10 cellular contexts compared by ENCODE assay signal in the genomic region with DNA sequence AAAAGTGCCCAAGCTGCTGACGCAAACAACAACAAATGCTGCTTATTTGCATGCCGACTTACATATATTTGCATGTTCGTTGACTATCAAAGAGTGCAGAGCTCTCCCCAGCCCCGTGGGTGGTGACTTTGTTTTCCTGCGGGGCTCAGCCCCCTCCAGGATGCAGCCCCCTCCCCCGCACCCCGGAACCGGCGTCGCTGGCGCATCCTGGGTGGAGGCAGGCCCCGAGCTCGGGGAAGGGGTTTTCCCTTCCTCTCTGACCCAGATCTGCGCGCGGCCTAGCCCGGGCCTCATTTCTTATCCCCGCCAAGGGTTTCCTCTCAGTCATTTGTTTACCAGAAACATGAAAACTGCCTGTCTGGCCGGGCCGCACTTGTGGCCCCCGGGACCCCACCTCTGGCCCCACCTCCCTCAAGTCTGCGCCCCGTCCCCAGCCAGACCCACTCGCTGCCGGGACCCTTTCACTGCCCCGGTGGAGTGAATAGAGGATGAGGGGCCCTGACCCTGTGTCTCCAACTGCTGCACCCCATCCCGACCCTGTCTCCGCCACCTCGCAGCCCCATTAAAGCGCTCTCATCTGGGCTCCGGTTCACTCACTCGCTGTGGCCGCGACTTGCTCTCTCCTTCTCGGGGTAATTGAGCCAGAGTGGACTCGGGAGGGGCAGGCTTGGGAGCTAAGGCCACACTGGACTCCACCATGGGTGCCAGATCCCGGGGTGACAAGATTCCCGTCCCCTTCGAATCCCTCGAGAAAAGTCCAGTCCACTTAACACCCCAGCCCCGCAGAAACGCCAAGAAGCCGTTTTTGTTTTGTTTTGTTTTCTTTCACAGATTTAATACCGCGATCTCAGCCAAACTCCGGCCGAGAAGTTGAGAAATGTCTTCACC. TPM values are rescaled to one million over a fixed set of nuclear protein-coding genes. Genes with fewer than 3 reads are reported as not detected.
DNase-seq lines count a peak whose midpoint lies in the region; TF ChIP-seq lines count a peak whose summit lies in the region.
"Had no signal": no experiment of that assay in that cellular context is flagged by ENCODE, and none has a peak within 500 bp of the region (broad histone marks: within the 10 kb centered on the region; RNA-seq: fewer than 3 reads in every experiment).

No MANE protein-coding gene starts in this region.

- no TSS peak for BruUV-seq in OCI-LY7 (replicated peaks; lab: Mats Ljungman, UMichigan)

- H3K9me3 ChIP-seq in OCI-LY7 (ENCODE audit: low read length) = no peaks in the 10 kb centered on the region

- intact Hi-C loops in OCI-LY7 (cut with micrococcal nuclease; ENCODE audit: unreplicated experiment) = no loop called here

- no peak overlapping the region for H3K27ac ChIP-seq in coronary artery
- no peak overlapping the region for H3K27ac ChIP-seq in OCI-LY7 (ENCODE audit: low read depth, low read length, poor library complexity, severe bottlenecking)

- POLR2A ChIA-PET in OCI-LY7 (lab: Charles Lee) = no interaction called here

- H3K9me2 ChIP-seq in OCI-LY7 (ENCODE audit: insufficient read depth, low read length) = no peaks in the 10 kb centered on the region

- TF ChIP-seq CTCF in GM06990 (IDR thresholded peaks at IDR 0.05; ENCODE audit: insufficient read depth, low read length, poor library complexity, severe bottlenecking) (no peak), coronary artery (IDR thresholded peaks at IDR 0.05) (no peak), OCI-LY7 (conservative IDR thresholded peaks at IDR 0.05; ENCODE audit: low read length) (no peak)

- H3K4me1 ChIP-seq in OCI-LY7 (ENCODE audit: insufficient read depth, low read length, poor library complexity, severe bottlenecking) = no peaks in the 10 kb centered on the region

- H3K79me2 ChIP-seq in OCI-LY7 (ENCODE audit: insufficient read depth, low read depth, low read length) = no peaks in the 10 kb centered on the region

- peak overlapping the region; percentile 30 for H3K4me3 ChIP-seq in GM06990 (replicated peaks; ENCODE audit: low read depth, low read length)
- peak overlapping the region; percentile 51 for H3K4me3 ChIP-seq in coronary artery
- no peak overlapping the region for H3K4me3 ChIP-seq in OCI-LY7 (ENCODE audit: low read depth, low read length, poor library complexity, severe bottlenecking)

- no peaks in the 10 kb centered on the region for H3K36me3 ChIP-seq in GM06990 (ENCODE audit: control insufficient read depth, insufficient read depth, low read length)
- no peaks in the 10 kb centered on the region for H3K36me3 ChIP-seq in OCI-LY7 (ENCODE audit: insufficient read depth, low read length)

- H4K20me1 ChIP-seq in OCI-LY7 (ENCODE audit: insufficient read depth, low read length) = no peaks in the 10 kb centered on the region

- CTCF ChIA-PET in OCI-LY7 (lab: Charles Lee; ENCODE audit: unreplicated experiment) = no interaction called here

- no peak overlapping the region for H2AFZ ChIP-seq in OCI-LY7 (ENCODE audit: low read length)

- DNase-seq in GM06990 (ENCODE audit: extremely low read depth, insufficient read length) (peak; percentile 58), coronary artery (ENCODE audit: low spot score) (no peak), OCI-LY7 (ENCODE audit: low spot score) (no peak), anterior cingulate cortex (lab: John Stamatoyannopoulos, UW) (no peak), foreskin melanocyte (no peak), HuH-7.5 (ENCODE audit: low spot score) (no peak)
- DNase-seq in activated CD4-positive, alpha-beta T cell treated with anti-CD3 and anti-CD28 coated beads for 48 hours = peak; percentile 84
- DNase-seq in stimulated activated CD4-positive, alpha-beta T cell treated with anti-CD3 and anti-CD28 coated beads, Interleukin-1b, Interleukin-23, amount 100 ng/mL, for 48 hours = peak; percentile 83

- H3K4me2 ChIP-seq in OCI-LY7 (ENCODE audit: low read length) = no peak overlapping the region

- H3K27me3 ChIP-seq in GM06990 (replicated peaks; ENCODE audit: control insufficient read depth, insufficient read depth, low read length) = no peaks in the 10 kb centered on the region; the same call in 1 of the 2 replicates

RNA-seq across cellular contexts. Expression of a gene that starts 5.4 kb away (rescaled TPM):
- 1.7 and 2.8 TPM in 2 replicates for total RNA-seq in OCI-LY7 (2014; rRNA removed; shearing (Covaris generic))
- 0.65 and 1.7 TPM in 2 replicates for total RNA-seq in OCI-LY7 (2022)

RNA-seq across cellular contexts. Expression of a gene that starts 30.9 kb away (rescaled TPM):
- total RNA-seq in OCI-LY7 (2014; rRNA removed; shearing (Covaris generic)) = 0.67 and 1.6 TPM in 2 replicates
- 1.7 and 2.4 TPM in 2 replicates for total RNA-seq in OCI-LY7 (2022)

RNA-seq across cellular contexts. Expression of a gene that starts 36.0 kb away (rescaled TPM):
- total RNA-seq in OCI-LY7 (2014; rRNA removed; shearing (Covaris generic)) = not detected in 2 replicates
- not detected in 2 replicates for total RNA-seq in OCI-LY7 (2022)
- total RNA-seq: HT1080 had no signal

RNA-seq across cellular contexts. Expression of a gene that starts 40.9 kb away (rescaled TPM):
- total RNA-seq in OCI-LY7 (2014; rRNA removed; shearing (Covaris generic)) = not detected in 2 replicates
- total RNA-seq in OCI-LY7 (2022) = not detected in 2 replicates
- total RNA-seq: temporal lobe had no signal

Comparison
In these comparisons a context has a peak if more than half of its experiments do, and no peak if none do; other contexts are left out.
1. DNase-seq: peak in GM06990 (single experiment), activated CD4-positive, alpha-beta T cell treated with anti-CD3 and anti-CD28 coated beads for 48 hours (single experiment) and stimulated activated CD4-positive, alpha-beta T cell treated with anti-CD3 and anti-CD28 coated beads, Interleukin-1b, Interleukin-23, amount 100 ng/mL, for 48 hours (single experiment); none in coronary artery (single experiment), OCI-LY7 (single experiment), anterior cingulate cortex (0 of 58), foreskin melanocyte (single experiment) and HuH-7.5 (single experiment).